In genomic region chr2:118498943-118499342, GRCh38 we compare ENCODE assay signal across 20 cellular contexts.
"Had no signal": no experiment of that assay in that cellular context is flagged by ENCODE, and none has a peak within 500 bp of the region (broad histone marks: within the 10 kb centered on the region; RNA-seq: fewer than 3 reads in every experiment).

No MANE protein-coding gene starts in this region.

- H3K4me3 ChIP-seq: MG63, SJSA1, SK-N-MC had no signal

- H3K27ac ChIP-seq: SJSA1, SK-N-MC had no signal

- H3K36me3 ChIP-seq: MG63, SJSA1 had no signal

- H3K9me3 ChIP-seq: MG63, SJSA1 had no signal

- H3K4me1 ChIP-seq: SJSA1 had no signal

- FAIRE-seq: RCC 7860 had no signal

- DNase-seq: IMR-90, Karpas-422, KG1, MG63, NCI-H1092 treated with DMSO at 0.1 percent for 48 hours, NCI-H1436, NCI-H187, NCI-H2029, NCI-H2081 treated with DMSO at 0.1 percent for 48 hours, NCI-H2171, NCI-H226, NCI-H446, NCI-H526, NCI-H774, Right ventricle myocardium superior, RPMI8226, SIG-M5 had no signal

- H3K27me3 ChIP-seq: MG63, SJSA1 had no signal
